ENCODE assay signal across 12 cellular contexts in genomic region chr20:59047938-59048680, GRCh38. TPM values are rescaled to one million over a fixed set of nuclear protein-coding genes. Genes with fewer than 3 reads are reported as not detected.
DNase-seq lines count a peak whose midpoint lies in the region; ATAC-seq and TF ChIP-seq lines count a peak whose summit lies in the region.
"Had no signal": no experiment of that assay in that cellular context is flagged by ENCODE, and none has a peak within 500 bp of the region (broad histone marks: within the 10 kb centered on the region; RNA-seq: fewer than 3 reads in every experiment).

No MANE protein-coding gene starts in this region.

- peaks cover 26% of the 10 kb centered on the region for H3K4me1 Mint-ChIP-seq in activated T-cell treated with anti-CD3 and anti-CD28 coated beads, Interleukin-2, amount 50 U/mL, for 4 hours (ENCODE audit: low read depth)
- H3K4me1 Mint-ChIP-seq in CD14-positive monocyte, result peaks cover 13% of the 10 kb centered on the region

- intact Hi-C loops in psoas muscle (cut with DNase I) (no loop called here), CD14-positive monocyte (cut with micrococcal nuclease) (loop anchor here in 1 of 2 donors (10.0 kb wide), 1 partner anchor 393 kb away; the partner anchor contains the start of gene STX16)

- no peaks in the 10 kb centered on the region for H3K36me3 ChIP-seq in smooth muscle cell (ENCODE audit: low read depth)
- H3K36me3 ChIP-seq in psoas muscle (ENCODE audit: insufficient read depth in 1 of 2, low read depth in 1 of 2), result no peaks in the 10 kb centered on the region
- H3K36me3 ChIP-seq: BLaER1 treated with 17β-estradiol and CSF1 and Interleukin-3, amounts not matched to agents 10 nM and 100 nM; heart left ventricle; right atrium auricular region had no signal

- no peak overlapping the region for H3K27ac Mint-ChIP-seq in CD14-positive monocyte

- no peak overlapping the region for H3K4me3 ChIP-seq in epithelial cell of esophagus (ENCODE audit: low read length)
- H3K4me3 ChIP-seq in smooth muscle cell, result peak overlapping the region; percentile 2
- H3K4me3 ChIP-seq in psoas muscle, result no peak overlapping the region
- H3K4me3 ChIP-seq: BLaER1 treated with 17β-estradiol and CSF1 and Interleukin-3, amounts not matched to agents 10 nM and 100 nM; heart left ventricle; right atrium auricular region had no signal

- no peaks in the 10 kb centered on the region for H4K20me1 ChIP-seq in smooth muscle cell (ENCODE audit: low read depth)
- H4K20me1 ChIP-seq: BLaER1 treated with 17β-estradiol and CSF1 and Interleukin-3, amounts not matched to agents 10 nM and 100 nM had no signal

- H2AFZ ChIP-seq in smooth muscle cell (ENCODE audit: low read depth), result no peak overlapping the region

- H3K9me3 ChIP-seq in smooth muscle cell (replicated peaks; ENCODE audit: low read depth), result no peaks in the 10 kb centered on the region
- H3K9me3 ChIP-seq in psoas muscle, result no peaks in the 10 kb centered on the region
- H3K9me3 ChIP-seq: BLaER1 treated with 17β-estradiol and CSF1 and Interleukin-3, amounts not matched to agents 10 nM and 100 nM; heart left ventricle; right atrium auricular region had no signal

- H3K9ac ChIP-seq in smooth muscle cell (ENCODE audit: low read depth), result no peak overlapping the region
- H3K9ac ChIP-seq: BLaER1 treated with 17β-estradiol and CSF1 and Interleukin-3, amounts not matched to agents 10 nM and 100 nM had no signal

- H3K27ac ChIP-seq in smooth muscle cell (ENCODE audit: low read depth) (peak overlapping the region; percentile 67), psoas muscle (no peak overlapping the region)
- H3K27ac ChIP-seq: BLaER1 treated with 17β-estradiol and CSF1 and Interleukin-3, amounts not matched to agents 10 nM and 100 nM; heart left ventricle; right atrium auricular region had no signal

- H3K4me2 ChIP-seq in smooth muscle cell, result peak overlapping the region; percentile 60

- 36% methylated on average over 5 of the region's 5 CpGs for WGBS in smooth muscle cell (ENCODE audit: low lambda C conversion rate)
- WGBS in psoas muscle, 3 donors, result 90 to 93% (median 92%) methylated on average over 5 of the region's 5 CpGs

- TF ChIP-seq CTCF in epithelial cell of esophagus (IDR thresholded peaks at IDR 0.05; ENCODE audit: insufficient read depth, low read depth, low read length, missing control alignments) (no peak), smooth muscle cell (IDR thresholded peaks at IDR 0.05; ENCODE audit: borderline replicate concordance, insufficient read depth, poor library complexity, severe bottlenecking) (no peak), psoas muscle (IDR thresholded peaks at IDR 0.05) (no peak), CD14-positive monocyte (IDR thresholded peaks at IDR 0.05) (no peak)

- no peaks in the 10 kb centered on the region for H3K36me3 Mint-ChIP-seq in activated T-cell treated with anti-CD3 and anti-CD28 coated beads, Interleukin-2, amount 50 U/mL, for 4 hours (ENCODE audit: insufficient read depth)
- no peaks in the 10 kb centered on the region for H3K36me3 Mint-ChIP-seq in CD14-positive monocyte

- peak; percentile 64 to 67 for ATAC-seq in activated T-cell treated with anti-CD3 and anti-CD28 coated beads, Interleukin-2, amount 50 U/mL, for 4 hours
- ATAC-seq in HG02571 (IDR thresholded peaks at IDR 0.05; ENCODE audit: unreplicated experiment) (no peak), psoas muscle (no peak)
- ATAC-seq: heart left ventricle had no signal

- H3F3A ChIP-seq in smooth muscle cell (ENCODE audit: low read depth), result no peaks in the 10 kb centered on the region

- no peaks in the 10 kb centered on the region for H3K9me3 Mint-ChIP-seq in activated T-cell treated with anti-CD3 and anti-CD28 coated beads, Interleukin-2, amount 50 U/mL, for 4 hours
- no peaks in the 10 kb centered on the region for H3K9me3 Mint-ChIP-seq in CD14-positive monocyte

- no peak overlapping the region for H3K4me3 Mint-ChIP-seq in activated T-cell treated with anti-CD3 and anti-CD28 coated beads, Interleukin-2, amount 50 U/mL, for 4 hours
- H3K4me3 Mint-ChIP-seq in CD14-positive monocyte, result no peak overlapping the region

- no peaks in the 10 kb centered on the region for H3K27me3 ChIP-seq in smooth muscle cell (ENCODE audit: low read depth)
- H3K27me3 ChIP-seq in psoas muscle (ENCODE audit: insufficient read depth in 3 of 3, low read length in 2 of 3), result no peaks in the 10 kb centered on the region
- H3K27me3 ChIP-seq: BLaER1 treated with 17β-estradiol and CSF1 and Interleukin-3, amounts not matched to agents 10 nM and 100 nM; right atrium auricular region had no signal

- H3K4me1 ChIP-seq in smooth muscle cell (ENCODE audit: low read depth), result no peaks in the 10 kb centered on the region
- H3K4me1 ChIP-seq in psoas muscle, result no peaks in the 10 kb centered on the region

- H3K79me2 ChIP-seq in smooth muscle cell (ENCODE audit: low read depth), result no peaks in the 10 kb centered on the region

- no peak for DNase-seq in activated T-cell treated with anti-CD3 and anti-CD28 coated beads, Interleukin-2, amount 50 U/mL, for 4 hours
- DNase-seq in activated T-cell treated with anti-CD3 and anti-CD28 coated beads, Interleukin-2, amount 50 U/mL, for 1 hour, result no peak
- DNase-seq in OCI-M1 (lab: John Stamatoyannopoulos, UW), result peak; percentile 40
- DNase-seq in epithelial cell of esophagus (ENCODE audit: low read depth), result peak; percentile 70
- DNase-seq in smooth muscle cell (lab: John Stamatoyannopoulos, UW; ENCODE audit: unreplicated experiment), result no peak
- DNase-seq in psoas muscle, result no peak
- DNase-seq in CD14-positive monocyte (ENCODE audit: low spot score), result no peak
- DNase-seq: heart left ventricle, NCI-H510A had no signal

- peaks cover 18% of the 10 kb centered on the region for H3K27me3 Mint-ChIP-seq in activated T-cell treated with anti-CD3 and anti-CD28 coated beads, Interleukin-2, amount 50 U/mL, for 4 hours (ENCODE audit: low read depth)
- H3K27me3 Mint-ChIP-seq in CD14-positive monocyte (ENCODE audit: low read depth in 3 of 3), result peaks cover 6 to 16% (median 14%) of the 10 kb centered on the region in 3 donors

RNA-seq across cellular contexts. Expression of gene PRELID3B, which starts 5.5 kb away (rescaled TPM):
- 100 to 1,000 TPM; 147 to 174 (median 160) TPM for total RNA-seq in activated T-cell treated with anti-CD3 and anti-CD28 coated beads, Interleukin-2, amount 50 U/mL, for 4 hours
- total RNA-seq in smooth muscle cell (39.1 and 44.9 TPM in 2 replicates), psoas muscle (10 to 100 TPM; 33.7 to 57.5 (median 34.2) TPM)
- polyA plus RNA-seq in smooth muscle cell (20.9 and 25.8 TPM in 2 replicates), psoas muscle (10 to 100 TPM; 23.2 to 61.2 (median 42.9) TPM), CD14-positive monocyte (10 to 100 TPM; 16.9 to 21.0 TPM)

RNA-seq across cellular contexts. Expression of gene ATP5F1E, which starts 16.0 kb away (rescaled TPM):
- 10 to 100 TPM; 86.1 to 99.3 (median 95.0) TPM for total RNA-seq in activated T-cell treated with anti-CD3 and anti-CD28 coated beads, Interleukin-2, amount 50 U/mL, for 4 hours
- 48.1 and 48.6 TPM in 2 replicates for total RNA-seq in smooth muscle cell
- polyA plus RNA-seq in smooth muscle cell, result 265 and 280 TPM in 2 replicates
- total RNA-seq in psoas muscle, result 10 to 100 TPM; 72.1 to 88.5 (median 87.1) TPM
- polyA plus RNA-seq in psoas muscle, result 10 to 100 TPM; 57.1 to 65.4 (median 63.6) TPM
- polyA plus RNA-seq in CD14-positive monocyte, result 100 to 1,000 TPM; 102 to 105 TPM

RNA-seq across cellular contexts. Expression of gene TUBB1, which starts 28.9 kb away (rescaled TPM):
- total RNA-seq in activated T-cell treated with anti-CD3 and anti-CD28 coated beads, Interleukin-2, amount 50 U/mL, for 4 hours, result not detected
- total RNA-seq in smooth muscle cell, result 0.40 and 0.67 TPM in 2 replicates
- polyA plus RNA-seq in smooth muscle cell, result not detected in 2 replicates
- total RNA-seq in psoas muscle, result under 1 TPM; 0.08 to 0.32 (median 0.19) TPM
- polyA plus RNA-seq in psoas muscle, result under 1 TPM in 2 of 3 donors, not detected in 1; 0.03 to 0.05 TPM
- polyA plus RNA-seq in CD14-positive monocyte, result 1 to 10 TPM; 2.4 to 3.1 TPM

RNA-seq across cellular contexts. Expression of gene CTSZ, which starts 41.1 kb away (rescaled TPM):
- total RNA-seq in activated T-cell treated with anti-CD3 and anti-CD28 coated beads, Interleukin-2, amount 50 U/mL, for 4 hours, result 10 to 100 TPM; 18.7 to 27.9 (median 20.0) TPM
- total RNA-seq in smooth muscle cell (151 and 171 TPM in 2 replicates), psoas muscle (10 to 100 TPM; 41.2 to 50.5 (median 45.0) TPM)
- polyA plus RNA-seq in smooth muscle cell (9.4 and 12.7 TPM in 2 replicates), psoas muscle (10 to 100 TPM; 38.2 to 47.3 (median 41.0) TPM), CD14-positive monocyte (10 to 100 TPM; 62.6 to 86.4 TPM)

Comparison
In these comparisons a context has a peak if more than half of its experiments do, and no peak if none do; other contexts are left out.
1. ATAC-seq: peak in activated T-cell treated with anti-CD3 and anti-CD28 coated beads, Interleukin-2, amount 50 U/mL, for 4 hours (2 of 2); none in HG02571 (single experiment) and psoas muscle (0 of 4).
2. DNase-seq: peak in OCI-M1 (single experiment) and epithelial cell of esophagus (single experiment); none in activated T-cell treated with anti-CD3 and anti-CD28 coated beads, Interleukin-2, amount 50 U/mL, for 4 hours (single experiment), activated T-cell treated with anti-CD3 and anti-CD28 coated beads, Interleukin-2, amount 50 U/mL, for 1 hour (single experiment), smooth muscle cell (single experiment), psoas muscle (0 of 2) and CD14-positive monocyte (single experiment).